Comparison of ENCODE assay signal across 25 cellular contexts in the genomic region with DNA sequence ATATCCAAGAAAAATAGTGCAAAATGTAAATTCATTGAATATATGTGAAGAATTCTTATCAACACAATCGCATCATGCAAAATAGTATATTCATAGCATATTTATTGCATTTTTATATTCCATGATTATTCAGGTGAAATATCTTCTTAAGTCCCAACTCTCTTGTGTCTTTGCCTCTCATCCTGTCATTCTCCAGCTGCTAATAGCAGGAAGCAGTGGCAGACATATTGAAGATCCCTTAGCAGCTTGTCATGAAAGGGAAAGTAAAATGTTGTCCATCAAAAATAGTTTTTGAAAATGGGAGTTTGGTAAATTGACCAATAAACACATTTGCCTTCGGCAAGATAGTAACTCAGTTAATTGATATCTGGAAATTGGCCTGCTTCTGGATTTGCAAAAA.
"Had no signal": no experiment of that assay in that cellular context is flagged by ENCODE, and none has a peak within 500 bp of the region (broad histone marks: within the 10 kb centered on the region; RNA-seq: fewer than 3 reads in every experiment).

No MANE protein-coding gene starts in this region.

- H3K4me3 ChIP-seq: esophagus muscularis mucosa, gastrocnemius medialis, sigmoid colon, smooth muscle cell, uterus had no signal

- H3K9me3 ChIP-seq: esophagus muscularis mucosa, gastrocnemius medialis, sigmoid colon, uterus had no signal

- H3K36me3 Mint-ChIP-seq: brain; memory B cell; stimulated activated memory B cell treated with anti-CD40 and anti-IgM and Interleukin-4, amounts not matched to agents 10 μg/mL and 1 μg/mL and 100 μg/mL, for 72 hours had no signal

- H3K36me3 ChIP-seq: esophagus muscularis mucosa, gastrocnemius medialis, sigmoid colon, uterus had no signal

- ATAC-seq: activated CD8-positive, alpha-beta memory T cell treated with anti-CD3 and anti-CD28 coated beads, Interleukin-2, amount 10 ng/mL, durations not matched to agents 7 days and 5 days; gastrocnemius medialis; left ventricle myocardium superior; stimulated activated memory B cell treated with anti-CD40 and anti-IgM and Interleukin-4, amounts not matched to agents 10 μg/mL and 1 μg/mL and 100 μg/mL, for 72 hours; T-helper 17 cell had no signal

- H3K9me3 Mint-ChIP-seq: activated naive CD8-positive, alpha-beta T cell treated with anti-CD3 and anti-CD28 coated beads, Interleukin-2, amount 50 U/mL, for 24 hours; memory B cell; stimulated activated memory B cell treated with anti-CD40 and anti-IgM and Interleukin-4, amounts not matched to agents 10 μg/mL and 1 μg/mL and 100 μg/mL, for 72 hours had no signal

- H3K4me3 Mint-ChIP-seq: activated CD4-positive, alpha-beta T cell treated with anti-CD3 and anti-CD28 coated beads, Interleukin-2, amount 10 ng/mL, durations not matched to agents 24 days and 14 days; activated CD8-positive, alpha-beta memory T cell treated with anti-CD3 and anti-CD28 coated beads, Interleukin-2, amount 10 ng/mL, durations not matched to agents 7 days and 5 days; activated CD8-positive, alpha-beta T cell treated with anti-CD3 and anti-CD28 coated beads for 36 hours; activated naive CD8-positive, alpha-beta T cell treated with anti-CD3 and anti-CD28 coated beads, Interleukin-2, amount 50 U/mL, for 24 hours; activated T-helper 1 cell treated with anti-CD3 and anti-CD28 coated beads, Interleukin-12 subunit alpha, Interleukin-12 subunit beta, Interleukin-2, Interleukin-4 antibody, amounts not matched to agents 30 ng/mL and 10 ng/mL and 1 ng/mL, durations not matched to agents 14 hours and 24 hours and 36 hours; memory B cell; nephron progenitor cell; stimulated activated memory B cell treated with anti-CD40 and anti-IgM and Interleukin-4, amounts not matched to agents 10 μg/mL and 1 μg/mL and 100 μg/mL, for 72 hours; T-helper 17 cell had no signal

- H3K27me3 ChIP-seq: esophagus muscularis mucosa, gastrocnemius medialis, sigmoid colon, uterus had no signal

- H3K4me1 ChIP-seq: uterus had no signal

- H3K27ac Mint-ChIP-seq: activated CD4-positive, alpha-beta T cell treated with anti-CD3 and anti-CD28 coated beads, Interleukin-2, amount 10 ng/mL, durations not matched to agents 24 days and 14 days; activated CD8-positive, alpha-beta memory T cell treated with anti-CD3 and anti-CD28 coated beads, Interleukin-2, amount 10 ng/mL, durations not matched to agents 7 days and 5 days; activated CD8-positive, alpha-beta T cell treated with anti-CD3 and anti-CD28 coated beads for 36 hours; activated naive CD8-positive, alpha-beta T cell treated with anti-CD3 and anti-CD28 coated beads, Interleukin-2, amount 50 U/mL, for 24 hours; activated T-helper 1 cell treated with anti-CD3 and anti-CD28 coated beads, Interleukin-12 subunit alpha, Interleukin-12 subunit beta, Interleukin-2, Interleukin-4 antibody, amounts not matched to agents 30 ng/mL and 10 ng/mL and 1 ng/mL, durations not matched to agents 14 hours and 24 hours and 36 hours; memory B cell; nephron progenitor cell; stimulated activated memory B cell treated with anti-CD40 and anti-IgM and Interleukin-4, amounts not matched to agents 10 μg/mL and 1 μg/mL and 100 μg/mL, for 72 hours; T-helper 17 cell had no signal

- H3K4me2 ChIP-seq: smooth muscle cell had no signal

- DNase-seq: activated CD4-positive, alpha-beta T cell treated with anti-CD3 and anti-CD28 coated beads, Interleukin-2, amount 10 ng/mL, durations not matched to agents 24 days and 14 days; activated CD8-positive, alpha-beta memory T cell treated with anti-CD3 and anti-CD28 coated beads, Interleukin-2, amount 10 ng/mL, durations not matched to agents 7 days and 5 days; activated gamma-delta T cell; activated naive CD4-positive, alpha-beta T cell treated with anti-CD3 and anti-CD28 coated beads, Interleukin-2, amount 50 U/mL, for 16 hours; activated naive CD8-positive, alpha-beta T cell treated with anti-CD3 and anti-CD28 coated beads, Interleukin-2, amount 50 U/mL, for 24 hours; activated T-cell treated with anti-CD3 and anti-CD28 coated beads for 4 hours; central memory CD4-positive, alpha-beta T cell; effector CD8-positive, alpha-beta T cell; gastrocnemius medialis; hypothalamus; left ventricle myocardium superior; nephron progenitor cell; retina; sigmoid colon; stimulated activated CD4-positive, alpha-beta T cell treated with anti-CD3 and anti-CD28 coated beads, Interleukin-15, amount 100 ng/mL, for 24 hours; T-helper 17 cell; trophoblast cell; uterus had no signal

- H3K27me3 Mint-ChIP-seq: activated CD4-positive, alpha-beta T cell treated with anti-CD3 and anti-CD28 coated beads, Interleukin-2, amount 10 ng/mL, durations not matched to agents 24 days and 14 days; activated CD8-positive, alpha-beta T cell treated with anti-CD3 and anti-CD28 coated beads for 36 hours; activated naive CD8-positive, alpha-beta T cell treated with anti-CD3 and anti-CD28 coated beads, Interleukin-2, amount 50 U/mL, for 24 hours; memory B cell; stimulated activated memory B cell treated with anti-CD40 and anti-IgM and Interleukin-4, amounts not matched to agents 10 μg/mL and 1 μg/mL and 100 μg/mL, for 72 hours; T-helper 17 cell had no signal
